Comparison of ENCODE assay signal across 28 cellular contexts in genomic region chr1:12537294-12537693, GRCh38.
"Had no signal": no experiment of that assay in that cellular context is flagged by ENCODE, and none has a peak within 500 bp of the region (broad histone marks: within the 10 kb centered on the region; RNA-seq: fewer than 3 reads in every experiment).

No MANE protein-coding gene starts in this region.

- H3K4me3 Mint-ChIP-seq: immature natural killer cell; naive thymus-derived CD4-positive, alpha-beta T cell; nephron progenitor cell; neural progenitor cell; stimulated activated naive B cell treated with anti-CD40 and anti-IgM and Interleukin-4, amounts not matched to agents 10 μg/mL and 1 μg/mL and 100 μg/mL, for 72 hours had no signal

- H3K36me3 ChIP-seq: left lung, lower lobe of right lung, neural progenitor cell, ovary, prostate gland, stomach, thyroid gland, upper lobe of right lung had no signal

- H3K36me3 Mint-ChIP-seq: neural progenitor cell had no signal

- DNase-seq: hypothalamus; immature natural killer cell; kidney; left colon; left lung; mammary epithelial cell; mesenchymal stem cell; naive thymus-derived CD4-positive, alpha-beta T cell; nephron progenitor cell; ovary; retina; right cardiac atrium; stimulated activated CD4-positive, alpha-beta T cell treated with anti-CD3 and anti-CD28 coated beads, Interleukin-12 subunit alpha, Interleukin-12 subunit beta, amount 100 ng/mL, for 4 hours; stimulated activated CD4-positive, alpha-beta T cell treated with anti-CD3 and anti-CD28 coated beads, Interleukin-15, amount 100 ng/mL, for 24 hours; stimulated activated CD4-positive, alpha-beta T cell treated with anti-CD3 and anti-CD28 coated beads, Interleukin-2, amount 100 ng/mL, for 24 hours; stimulated activated CD4-positive, alpha-beta T cell treated with anti-CD3 and anti-CD28 coated beads, Interleukin-4, amount 100 ng/mL, for 1 hour; stimulated activated naive B cell treated with anti-CD40 and anti-IgM and Interleukin-4, amounts not matched to agents 10 μg/mL and 1 μg/mL and 100 μg/mL, for 72 hours; stimulated activated naive CD8-positive, alpha-beta T cell treated with anti-CD3 and anti-CD28 coated beads, Interleukin-15, Interleukin-2, amounts not matched to agents 100 U/mL and 50 U/mL, for 24 hours; stomach; testis; thyroid gland; trophoblast cell had no signal

- H3K4me1 Mint-ChIP-seq: immature natural killer cell; stimulated activated naive B cell treated with anti-CD40 and anti-IgM and Interleukin-4, amounts not matched to agents 10 μg/mL and 1 μg/mL and 100 μg/mL, for 72 hours had no signal

- H3K4me1 ChIP-seq: prostate gland had no signal

- H3K27ac Mint-ChIP-seq: nephron progenitor cell; neural progenitor cell; stimulated activated naive B cell treated with anti-CD40 and anti-IgM and Interleukin-4, amounts not matched to agents 10 μg/mL and 1 μg/mL and 100 μg/mL, for 72 hours had no signal

- H3K27ac ChIP-seq: left lung, lower lobe of right lung, neural progenitor cell, ovary, prostate gland, skin epidermis, stomach, testis, thyroid gland, upper lobe of right lung had no signal

- H3K4me3 ChIP-seq: left lung, lower lobe of right lung, neural progenitor cell, ovary, prostate gland, skin epidermis, stomach, testis, thyroid gland, upper lobe of right lung had no signal

- H3K27me3 ChIP-seq: left lung, neural progenitor cell, ovary, stomach, testis, thyroid gland, upper lobe of right lung had no signal

- ATAC-seq: left colon; left lung; lower lobe of right lung; naive thymus-derived CD4-positive, alpha-beta T cell; right cardiac atrium; sciatic nerve; stimulated activated naive B cell treated with anti-CD40 and anti-IgM and Interleukin-4, amounts not matched to agents 10 μg/mL and 1 μg/mL and 100 μg/mL, for 72 hours; stimulated activated naive CD8-positive, alpha-beta T cell treated with anti-CD3 and anti-CD28 coated beads, Interleukin-15, Interleukin-2, amounts not matched to agents 100 U/mL and 50 U/mL, for 24 hours; upper lobe of right lung had no signal

- H3K9me3 ChIP-seq: ovary, prostate gland, stomach, testis, thyroid gland had no signal
